Comparison of ENCODE assay signal across 8 cellular contexts in genomic region chr11:47524200-47524874, GRCh38. TPM values are rescaled to one million over a fixed set of nuclear protein-coding genes. Genes with fewer than 3 reads are reported as not detected.
DNase-seq lines count a peak whose midpoint lies in the region; ATAC-seq and TF ChIP-seq lines count a peak whose summit lies in the region.

No MANE protein-coding gene starts in this region.

- H3K36me3 ChIP-seq in KMS-11 (ENCODE audit: insufficient read depth), result no peaks in the 10 kb centered on the region
- no peaks in the 10 kb centered on the region for H3K36me3 ChIP-seq in smooth muscle cell (ENCODE audit: low read depth)

- H3K79me2 ChIP-seq in KMS-11 (ENCODE audit: insufficient read depth, low read depth), result peaks cover 100% of the 10 kb centered on the region
- H3K79me2 ChIP-seq in smooth muscle cell (ENCODE audit: low read depth), result peaks cover 96% of the 10 kb centered on the region

- H4K20me1 ChIP-seq in KMS-11 (ENCODE audit: insufficient read depth) (peaks cover 13% of the 10 kb centered on the region), smooth muscle cell (ENCODE audit: low read depth) (peaks cover 99% of the 10 kb centered on the region)

- peak; percentile 49 for DNase-seq in D341Med (ENCODE audit: low spot score)
- peak; percentile 53 for DNase-seq in astrocyte of the hippocampus (ENCODE audit: low read depth, low spot score)
- DNase-seq in immature natural killer cell, result no peak
- DNase-seq in smooth muscle cell (lab: John Stamatoyannopoulos, UW; ENCODE audit: unreplicated experiment), result no peak
- DNase-seq in GDM1 (lab: John Stamatoyannopoulos, UW), result no peak

- no peak for TF ChIP-seq CTCF in KMS-11 (conservative IDR thresholded peaks at IDR 0.05; ENCODE audit: low read depth, low read length)
- no peak for TF ChIP-seq CTCF in smooth muscle cell (IDR thresholded peaks at IDR 0.05; ENCODE audit: borderline replicate concordance, insufficient read depth, poor library complexity, severe bottlenecking)

- H3K4me2 ChIP-seq in KMS-11 (peak overlapping the region; percentile 84), smooth muscle cell (peak overlapping the region; percentile 80)

- no peak for ATAC-seq in GM21423 (IDR thresholded peaks at IDR 0.05; ENCODE audit: unreplicated experiment)
- ATAC-seq in HG03097 (IDR thresholded peaks at IDR 0.05; ENCODE audit: low FRiP score, unreplicated experiment), result no peak

- H3K4me3 ChIP-seq in KMS-11 (IDR thresholded peaks at IDR 0.05; ENCODE audit: insufficient read depth, low read depth, low read length) (no peak overlapping the region), smooth muscle cell (peak overlapping the region; percentile 23)

- H3K9me3 ChIP-seq in smooth muscle cell (replicated peaks; ENCODE audit: low read depth), result no peaks in the 10 kb centered on the region

- no peaks in the 10 kb centered on the region for H3K36me3 Mint-ChIP-seq in immature natural killer cell

- peak overlapping the region; percentile 78 to 88 (median 83) for H3K27ac Mint-ChIP-seq in immature natural killer cell

- H3K4me3 Mint-ChIP-seq in immature natural killer cell, result peak overlapping the region; percentile 29 to 64 (median 48)

- peaks cover 0 to 3% (median 1%) of the 10 kb centered on the region in 3 donors for H3K27me3 Mint-ChIP-seq in immature natural killer cell (ENCODE audit: low read depth in 3 of 3)

- no peak overlapping the region for H2AFZ ChIP-seq in KMS-11 (ENCODE audit: low read depth)
- H2AFZ ChIP-seq in smooth muscle cell (ENCODE audit: low read depth), result no peak overlapping the region

- no peaks in the 10 kb centered on the region for H3K27me3 ChIP-seq in KMS-11 (ENCODE audit: insufficient read depth, low read depth)
- no peaks in the 10 kb centered on the region for H3K27me3 ChIP-seq in smooth muscle cell (ENCODE audit: low read depth)

- peak overlapping the region; percentile 41; the same call in 1 of the 2 replicates for H3K9ac ChIP-seq in KMS-11
- peak overlapping the region; percentile 74 for H3K9ac ChIP-seq in smooth muscle cell (ENCODE audit: low read depth)

- no peaks in the 10 kb centered on the region for H3K9me3 Mint-ChIP-seq in immature natural killer cell

- H3F3A ChIP-seq in smooth muscle cell (ENCODE audit: low read depth), result peaks cover 29% of the 10 kb centered on the region

- H3K27ac ChIP-seq in KMS-11, result peak overlapping the region; percentile 75
- H3K27ac ChIP-seq in smooth muscle cell (ENCODE audit: low read depth), result peak overlapping the region; percentile 95

- H3K4me1 ChIP-seq in KMS-11 (ENCODE audit: low read depth, poor library complexity, severe bottlenecking) (peaks cover 98% of the 10 kb centered on the region), smooth muscle cell (ENCODE audit: low read depth) (peaks cover 28% of the 10 kb centered on the region)

- H3K4me1 Mint-ChIP-seq in immature natural killer cell, result peaks cover 66 to 80% of the 10 kb centered on the region in 2 donors

- WGBS in smooth muscle cell (ENCODE audit: low lambda C conversion rate), result 35% methylated on average over 9 of the region's 9 CpGs

RNA-seq across cellular contexts. Expression of gene CELF1, which starts 28.6 kb away (rescaled TPM):
- 10 to 100 TPM; 21.0 to 58.1 (median 35.5) TPM for polyA plus RNA-seq in immature natural killer cell
- 64.8 and 78.2 TPM in 2 replicates for total RNA-seq in smooth muscle cell
- 42.5 and 49.4 TPM in 2 replicates for polyA plus RNA-seq in smooth muscle cell

RNA-seq across cellular contexts. Expression of gene PTPMT1, which starts 41.1 kb away (rescaled TPM):
- polyA plus RNA-seq in immature natural killer cell (100 to 1,000 TPM in 1 of 3 donors, 10 to 100 TPM in 2; 62.2 to 117 (median 80.2) TPM), smooth muscle cell (75.5 and 103 TPM in 2 replicates)
- total RNA-seq in smooth muscle cell, result 136 and 152 TPM in 2 replicates

RNA-seq across cellular contexts. Expression of gene KBTBD4, which starts 54.4 kb away (rescaled TPM):
- polyA plus RNA-seq in immature natural killer cell (10 to 100 TPM; 40.2 to 60.8 (median 49.1) TPM), smooth muscle cell (13.7 and 14.2 TPM in 2 replicates)
- total RNA-seq in smooth muscle cell, result 9.4 and 17.5 TPM in 2 replicates

RNA-seq across cellular contexts. Expression of gene NDUFS3, which starts 54.5 kb away (rescaled TPM):
- polyA plus RNA-seq in immature natural killer cell (100 to 1,000 TPM; 108 to 157 (median 143) TPM), smooth muscle cell (106 and 110 TPM in 2 replicates)
- total RNA-seq in smooth muscle cell, result 53.8 and 60.8 TPM in 2 replicates

Comparison
In these comparisons a context has a peak if more than half of its experiments do, and no peak if none do; other contexts are left out.
1. DNase-seq: peak in D341Med (single experiment) and astrocyte of the hippocampus (single experiment); none in immature natural killer cell (0 of 3), smooth muscle cell (single experiment) and GDM1 (single experiment).